ENCODE assay signal across 22 cellular contexts in genomic region chr17:41439375-41439774, GRCh38. TPM values are rescaled to one million over a fixed set of nuclear protein-coding genes. Genes with fewer than 3 reads are reported as not detected.
DNase-seq lines count a peak whose midpoint lies in the region; ATAC-seq and TF ChIP-seq lines count a peak whose summit lies in the region.
"Had no signal": no experiment of that assay in that cellular context is flagged by ENCODE, and none has a peak within 500 bp of the region (broad histone marks: within the 10 kb centered on the region; RNA-seq: fewer than 3 reads in every experiment).

No MANE protein-coding gene starts in this region.

- H3K4me1 ChIP-seq in colonic mucosa: no peaks in the 10 kb centered on the region
- H3K4me1 ChIP-seq: BLaER1 had no signal

- intact Hi-C loops in colonic mucosa (cut with DNase I): no loop called here

- H3K36me3 ChIP-seq in colonic mucosa: no peaks in the 10 kb centered on the region
- H3K36me3 ChIP-seq: BLaER1, SJSA1 had no signal

- ATAC-seq in T-helper 17 cell (no peak), esophagus mucosa (peak; percentile 50), GM21526 (IDR thresholded peaks at IDR 0.05; ENCODE audit: low FRiP score, unreplicated experiment) (no peak)
- ATAC-seq: CD8-positive, alpha-beta T cell; GM12878; PC-3 had no signal

- no peak overlapping the region for H3K9ac ChIP-seq in colonic mucosa (ENCODE audit: low read depth in 2 of 2, low read length in 2 of 2)
- H3K9ac ChIP-seq: BLaER1 had no signal

- peak overlapping the region; percentile 54 for H3K27ac Mint-ChIP-seq in T-helper 17 cell
- H3K27ac Mint-ChIP-seq: CD8-positive, alpha-beta T cell had no signal

- peaks cover 2% of the 10 kb centered on the region for H3K4me1 Mint-ChIP-seq in T-helper 17 cell

- no peak for TF ChIP-seq CTCF in colonic mucosa (IDR thresholded peaks at IDR 0.05)

- H3K27ac ChIP-seq in colonic mucosa: no peak overlapping the region
- H3K27ac ChIP-seq: BLaER1, RWPE1, SJSA1 had no signal

- no peak overlapping the region for H3K4me3 Mint-ChIP-seq in T-helper 17 cell
- H3K4me3 Mint-ChIP-seq: CD8-positive, alpha-beta T cell had no signal

- H3K9me3 ChIP-seq in T-helper 17 cell (ENCODE audit: control insufficient read depth, low read length, poor library complexity, severe bottlenecking) (no peaks in the 10 kb centered on the region), colonic mucosa (no peaks in the 10 kb centered on the region)
- H3K9me3 ChIP-seq: BLaER1, SJSA1 had no signal

- H3K27me3 ChIP-seq in colonic mucosa: no peaks in the 10 kb centered on the region
- H3K27me3 ChIP-seq: BLaER1, SJSA1 had no signal

- no peak overlapping the region for H3K4me3 ChIP-seq in colonic mucosa
- H3K4me3 ChIP-seq: BLaER1, GM12878, SJSA1 had no signal

- DNase-seq in NOMO-1 treated with DMSO at 0.1 percent for 48 hours (lab: John Stamatoyannopoulos, UW; ENCODE audit: unreplicated experiment) (peak; percentile 22), NOMO-1 treated with dmso at 0.1 percent for 144 hours (lab: John Stamatoyannopoulos, UW; ENCODE audit: unreplicated experiment) (no peak), T-helper 17 cell (no peak), renal cortical epithelial cell (ENCODE audit: low read depth) (peak; percentile 69), colonic mucosa (no peak)
- DNase-seq in activated CD8-positive, alpha-beta memory T cell treated with anti-CD3 and anti-CD28 coated beads, Interleukin-2, amount 50 U/mL, for 48 hours: no peak
- DNase-seq: 8988T; CD8-positive, alpha-beta T cell; Karpas-422; MM.1S; NCI-H1417 treated with DMSO at 0.1 percent for 48 hours; NCI-H1930; NCI-H2171; NCI-H446 treated with DMSO at 0.1 percent for 48 hours; PC-3 had no signal

- peaks cover 31% of the 10 kb centered on the region for H3K27me3 Mint-ChIP-seq in T-helper 17 cell

- H3K36me3 Mint-ChIP-seq in T-helper 17 cell (ENCODE audit: low read depth): no peaks in the 10 kb centered on the region
- H3K36me3 Mint-ChIP-seq: CD8-positive, alpha-beta T cell had no signal

RNA-seq across cellular contexts. Expression of gene KRT38, which starts 1.4 kb away (rescaled TPM):
- total RNA-seq in T-helper 17 cell (not detected), esophagus mucosa (not detected), renal cortical epithelial cell (not detected in 2 replicates), colonic mucosa (not detected)
- total RNA-seq: CD8-positive, alpha-beta T cell; GM12878; H1; PC-3; SJSA1 had no signal

RNA-seq across cellular contexts. Expression of gene KRT37, which starts 15.0 kb away (rescaled TPM):
- total RNA-seq in T-helper 17 cell: not detected
- total RNA-seq in esophagus mucosa: not detected
- not detected in 2 replicates for total RNA-seq in renal cortical epithelial cell
- total RNA-seq in colonic mucosa: not detected
- total RNA-seq: CD8-positive, alpha-beta T cell; GM12878; H1; SJSA1 had no signal

RNA-seq across cellular contexts. Expression of gene KRT32, which starts 27.8 kb away (rescaled TPM):
- not detected for total RNA-seq in T-helper 17 cell
- total RNA-seq in esophagus mucosa: 0.80 TPM
- not detected in 2 replicates for total RNA-seq in renal cortical epithelial cell
- not detected for total RNA-seq in colonic mucosa
- total RNA-seq: CD8-positive, alpha-beta T cell; GM12878; H1; SJSA1 had no signal

RNA-seq across cellular contexts. Expression of gene KRT35, which starts 41.6 kb away (rescaled TPM):
- total RNA-seq in T-helper 17 cell (not detected), esophagus mucosa (not detected), renal cortical epithelial cell (not detected in 2 replicates), colonic mucosa (not detected)
- total RNA-seq: CD8-positive, alpha-beta T cell; GM12878; H1; PC-3; SJSA1 had no signal

RNA-seq across cellular contexts. Expression of gene KRT31, which starts 42.0 kb away (rescaled TPM):
- total RNA-seq in T-helper 17 cell (not detected), esophagus mucosa (4.4 TPM), renal cortical epithelial cell (not detected in 2 replicates), colonic mucosa (not detected)
- total RNA-seq: CD8-positive, alpha-beta T cell; GM12878; H1; PC-3; SJSA1 had no signal

Comparison
In these comparisons a context has a peak if more than half of its experiments do, and no peak if none do; other contexts are left out.
1. DNase-seq: peak in NOMO-1 treated with DMSO at 0.1 percent for 48 hours (single experiment) and renal cortical epithelial cell (single experiment); none in NOMO-1 treated with dmso at 0.1 percent for 144 hours (single experiment), T-helper 17 cell (0 of 3), colonic mucosa (single experiment) and activated CD8-positive, alpha-beta memory T cell treated with anti-CD3 and anti-CD28 coated beads, Interleukin-2, amount 50 U/mL, for 48 hours (single experiment).